Comparison of ENCODE assay signal across 10 cellular contexts in genomic region chr21:16454371-16454770, GRCh38.
A peak's percentile ranks its signal among the peaks of the same experiment; 100 is the strongest.
DNase-seq lines count a peak whose midpoint lies in the region; ATAC-seq and TF ChIP-seq lines count a peak whose summit lies in the region.
"Had no signal": no experiment of that assay in that cellular context is flagged by ENCODE, and none has a peak within 500 bp of the region (broad histone marks: within the 10 kb centered on the region; RNA-seq: fewer than 3 reads in every experiment).

No MANE protein-coding gene starts in this region.

- H2AFZ ChIP-seq in SK-N-SH (ENCODE audit: low read depth), result no peak overlapping the region

- TF ChIP-seq EP300 in SK-N-SH (IDR thresholded peaks at IDR 0.05; ENCODE audit: borderline replicate concordance in 1 of 2, low read depth in 1 of 2, low read length in 1 of 2), result no peak

- no peaks in the 10 kb centered on the region for H3K9me2 ChIP-seq in SK-N-SH

- no peak overlapping the region for H3K4me2 ChIP-seq in SK-N-SH

- peak; percentile 83 for ATAC-seq in sciatic nerve
- no peak for ATAC-seq in HG03097 (IDR thresholded peaks at IDR 0.05; ENCODE audit: low FRiP score, unreplicated experiment)

- POLR2A ChIA-PET in SK-N-SH (lab: Yijun Ruan, JAX), result no interaction called here

- no peaks in the 10 kb centered on the region for H3K9me3 ChIP-seq in SK-N-SH

- CTCF ChIA-PET in SK-N-SH (lab: Yijun Ruan, JAX), result interaction anchor here (0.8 to 1.3 kb wide), 4 partner anchors 10 to 812 kb away, joined by 3 to 4 read pairs (median 3); no protein-coding TSS in a partner anchor

- DNase-seq in DMS79 treated with DMSO at 0.1 percent for 48 hours (lab: John Stamatoyannopoulos, UW) (peak; percentile 45), DMS79 (lab: John Stamatoyannopoulos, UW) (no peak), SK-N-SH (no peak), fibroblast of pulmonary artery (ENCODE audit: low read depth) (peak; percentile 51), sciatic nerve (ENCODE audit: low spot score) (no peak), OCI-M2 (lab: John Stamatoyannopoulos, UW; ENCODE audit: unreplicated experiment) (no peak), CD1c-positive myeloid dendritic cell (ENCODE audit: extremely low spot score) (no peak)
- DNase-seq: NK-92 treated with Interleukin-12 subunit alpha and Interleukin-12 subunit beta, amount 100 ng/mL, for 24 hours; posterior cingulate gyrus had no signal

- peak; percentile 67 for TF ChIP-seq RAD21 in SK-N-SH (IDR thresholded peaks at IDR 0.05; ENCODE audit: low read length)

- H3F3A ChIP-seq in SK-N-SH (replicated peaks; ENCODE audit: insufficient read depth), result no peaks in the 10 kb centered on the region

- H4K20me1 ChIP-seq in SK-N-SH (ENCODE audit: insufficient read depth), result no peaks in the 10 kb centered on the region

- TF ChIP-seq CTCF in SK-N-SH (IDR thresholded peaks at IDR 0.05) (peak; percentile 50), fibroblast of pulmonary artery (IDR thresholded peaks at IDR 0.05; ENCODE audit: low read length, missing control alignments) (peak; percentile 61)

- H3K4me1 ChIP-seq in SK-N-SH (ENCODE audit: control insufficient read depth in 1 of 2, insufficient read depth in 2 of 2, low read depth in 1 of 2, low read length in 1 of 2), result no peaks in the 10 kb centered on the region

- no peak overlapping the region for H3K27ac ChIP-seq in SK-N-SH (ENCODE audit: low read depth in 2 of 2, low read length in 1 of 2)

- H3K27me3 ChIP-seq in SK-N-SH (ENCODE audit: insufficient read depth), result no peaks in the 10 kb centered on the region

- H3K79me2 ChIP-seq in SK-N-SH (ENCODE audit: insufficient read depth), result no peaks in the 10 kb centered on the region

- intact Hi-C loops in sciatic nerve (cut with DNase I), result no loop called here

- no peak overlapping the region for H3K9ac ChIP-seq in SK-N-SH

- H3K4me3 ChIP-seq in SK-N-SH (ENCODE audit: low read depth in 2 of 2, low read length in 1 of 2) (no peak overlapping the region; a peak in 1 of 4 replicates), fibroblast of pulmonary artery (replicated peaks; ENCODE audit: low read depth, low read length) (no peak overlapping the region)

- H3K36me3 ChIP-seq in SK-N-SH (replicated peaks in 1 of 2; ENCODE audit: control insufficient read depth in 1 of 2, insufficient read depth in 2 of 2, low read length in 1 of 2), result no peaks in the 10 kb centered on the region

TF ChIP-seq in SK-N-SH, 30 proteins besides CTCF, POLR2A, EP300 and RAD21:
- TF ChIP-seq SMC3 (IDR thresholded peaks at IDR 0.05; ENCODE audit: low read depth, low read length) (peak; percentile 24; the same call in 1 of the 2 replicates), MEF2A (IDR thresholded peaks at IDR 0.05; ENCODE audit: borderline replicate concordance, low read depth) (no peak), TCF12 (IDR thresholded peaks at IDR 0.05) (no peak), CHD2 (IDR thresholded peaks at IDR 0.05; ENCODE audit: low read length, partially characterized antibody) (no peak)

Comparison
In these comparisons a context has a peak if more than half of its experiments do, and no peak if none do; other contexts are left out.
1. DNase-seq: peak in DMS79 treated with DMSO at 0.1 percent for 48 hours (single experiment) and fibroblast of pulmonary artery (single experiment); none in DMS79 (single experiment), SK-N-SH (single experiment), sciatic nerve (single experiment), OCI-M2 (single experiment) and CD1c-positive myeloid dendritic cell (single experiment).